8 cellular contexts compared by ENCODE assay signal in the genomic region with DNA sequence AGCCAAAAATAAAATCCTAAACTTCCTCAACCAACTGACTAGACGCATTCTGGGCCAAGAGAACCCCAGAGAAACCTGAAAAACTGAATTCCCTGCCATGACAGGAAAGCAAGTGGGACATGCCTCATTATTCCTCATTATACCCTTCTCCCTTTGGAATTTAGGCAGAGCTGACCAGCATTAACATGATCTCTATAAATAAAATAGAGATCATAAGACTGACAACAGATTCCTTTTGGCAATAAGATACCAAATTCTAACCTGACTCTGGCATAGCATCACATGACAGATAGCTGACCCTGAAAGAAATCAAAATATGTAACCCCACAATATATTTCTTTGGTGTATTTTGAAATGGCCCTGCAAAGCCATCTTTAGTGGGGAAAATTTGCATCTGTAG.
"Had no signal": no experiment of that assay in that cellular context is flagged by ENCODE, and none has a peak within 500 bp of the region (broad histone marks: within the 10 kb centered on the region; RNA-seq: fewer than 3 reads in every experiment).

No MANE protein-coding gene starts in this region.

- DNase-seq: GM23248, GOT3, H7, HFFc6 had no signal

- H3K36me3 ChIP-seq: HAP-1 had no signal

- H2AFZ ChIP-seq: GM23248 had no signal

- H3K27ac ChIP-seq: GM23248, HL-60 had no signal

- H3K4me3 ChIP-seq: GM23248, HAP-1 had no signal

- ATAC-seq: HCT116, HepG2 had no signal

- H3K9me3 ChIP-seq: HAP-1 had no signal

- H3K4me1 ChIP-seq: HAP-1 had no signal

- H3K9ac ChIP-seq: GM23248 had no signal
